Comparison of ENCODE assay signal across 1 cellular context in genomic region chr2:85888745-85889647, GRCh38.
A peak's percentile ranks its signal among the peaks of the same experiment; 100 is the strongest.
TF ChIP-seq lines count a peak whose summit lies in the region.

Gene ST3GAL5 (minus strand): TSS chr2:85888990. CDS start chr2:85888905, 85 bp downstream.

TF ChIP-seq in HepG2, 621 proteins besides CTCF, POLR2A, EP300 and RAD21 (continued from another document and continues in another):
- TF ChIP-seq, protein P1, sequence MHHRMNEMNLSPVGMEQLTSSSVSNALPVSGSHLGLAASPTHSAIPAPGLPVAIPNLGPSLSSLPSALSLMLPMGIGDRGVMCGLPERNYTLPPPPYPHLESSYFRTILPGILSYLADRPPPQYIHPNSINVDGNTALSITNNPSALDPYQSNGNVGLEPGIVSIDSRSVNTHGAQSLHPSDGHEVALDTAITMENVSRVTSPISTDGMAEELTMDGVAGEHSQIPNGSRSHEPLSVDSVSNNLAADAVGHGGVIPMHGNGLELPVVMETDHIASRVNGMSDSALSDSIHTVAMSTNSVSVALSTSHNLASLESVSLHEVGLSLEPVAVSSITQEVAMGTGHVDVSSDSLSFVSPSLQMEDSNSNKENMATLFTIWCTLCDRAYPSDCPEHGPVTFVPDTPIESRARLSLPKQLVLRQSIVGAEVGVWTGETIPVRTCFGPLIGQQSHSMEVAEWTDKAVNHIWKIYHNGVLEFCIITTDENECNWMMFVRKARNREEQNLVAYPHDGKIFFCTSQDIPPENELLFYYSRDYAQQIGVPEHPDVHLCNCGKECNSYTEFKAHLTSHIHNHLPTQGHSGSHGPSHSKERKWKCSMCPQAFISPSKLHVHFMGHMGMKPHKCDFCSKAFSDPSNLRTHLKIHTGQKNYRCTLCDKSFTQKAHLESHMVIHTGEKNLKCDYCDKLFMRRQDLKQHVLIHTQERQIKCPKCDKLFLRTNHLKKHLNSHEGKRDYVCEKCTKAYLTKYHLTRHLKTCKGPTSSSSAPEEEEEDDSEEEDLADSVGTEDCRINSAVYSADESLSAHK (CRISPR knock-in tag; IDR thresholded peaks at IDR 0.05; ENCODE audit: borderline replicate concordance) = no peak
- TF ChIP-seq ZNF746 (CRISPR knock-in tag; IDR thresholded peaks at IDR 0.05) = no peak
- TF ChIP-seq KLF9 (CRISPR knock-in tag; IDR thresholded peaks at IDR 0.05; ENCODE audit: low read depth) = no peak
- no peak for TF ChIP-seq ATF1 (CRISPR knock-in tag; IDR thresholded peaks at IDR 0.05)
- TF ChIP-seq ARID2 (CRISPR knock-in tag; IDR thresholded peaks at IDR 0.05; ENCODE audit: borderline replicate concordance) = no peak
- TF ChIP-seq SUZ12 (IDR thresholded peaks at IDR 0.05; ENCODE audit: low read depth, low read length) = no peak
- no peak for TF ChIP-seq RFX1 (IDR thresholded peaks at IDR 0.05)
- no peak for TF ChIP-seq ZNF275 (CRISPR knock-in tag; IDR thresholded peaks at IDR 0.05; ENCODE audit: borderline replicate concordance)
- TF ChIP-seq AHDC1 (CRISPR knock-in tag; IDR thresholded peaks at IDR 0.05; ENCODE audit: borderline replicate concordance) = no peak
- TF ChIP-seq RARA (CRISPR knock-in tag; IDR thresholded peaks at IDR 0.05) = no peak
- TF ChIP-seq SOX6 (IDR thresholded peaks at IDR 0.05) = no peak
- TF ChIP-seq SOX6 (CRISPR knock-in tag; IDR thresholded peaks at IDR 0.05) = no peak
- TF ChIP-seq ZNF629 (CRISPR knock-in tag; conservative IDR thresholded peaks at IDR 0.05) = 0 out of 2 replicates have a peak, but pooled peaks have one; percentile 10
- no peak for TF ChIP-seq ZHX1 (CRISPR knock-in tag; IDR thresholded peaks at IDR 0.05; ENCODE audit: low read depth)
- 0 out of 2 replicates have a peak, but pooled peaks have one; percentile 60 for TF ChIP-seq ZNF549 (CRISPR knock-in tag; IDR thresholded peaks at IDR 0.05)
- no peak for TF ChIP-seq FOXA1 (IDR thresholded peaks at IDR 0.05)
- no peak for TF ChIP-seq FOXA1 (CRISPR knock-in tag; IDR thresholded peaks at IDR 0.05)
- TF ChIP-seq PAWR (CRISPR knock-in tag; IDR thresholded peaks at IDR 0.05; ENCODE audit: borderline replicate concordance) = no peak
- peak; percentile 62; the same call in 1 of the 2 replicates for TF ChIP-seq PRDM15 (CRISPR knock-in tag; IDR thresholded peaks at IDR 0.05)
- TF ChIP-seq IRF2 (CRISPR knock-in tag; IDR thresholded peaks at IDR 0.05) = no peak
- no peak; the same call in 1 of the 2 replicates for TF ChIP-seq GLI4 (CRISPR knock-in tag; IDR thresholded peaks at IDR 0.05; ENCODE audit: borderline replicate concordance)
- no peak for TF ChIP-seq ZNF512 (CRISPR knock-in tag; IDR thresholded peaks at IDR 0.05)
- no peak for TF ChIP-seq ZFP37 (CRISPR knock-in tag; IDR thresholded peaks at IDR 0.05; ENCODE audit: borderline replicate concordance)
- TF ChIP-seq ZSCAN9 (CRISPR knock-in tag; IDR thresholded peaks at IDR 0.05; ENCODE audit: borderline replicate concordance) = no peak; the same call in 1 of the 2 replicates
- TF ChIP-seq ATF7-NPFF (CRISPR knock-in tag; IDR thresholded peaks at IDR 0.05; ENCODE audit: low read depth) = peak; percentile 93; the same call in 1 of the 2 replicates
- no peak for TF ChIP-seq ZNF33B (CRISPR knock-in tag; IDR thresholded peaks at IDR 0.05)
- TF ChIP-seq FLYWCH1 (CRISPR knock-in tag; IDR thresholded peaks at IDR 0.05) = no peak
- TF ChIP-seq NFYB (CRISPR knock-in tag; IDR thresholded peaks at IDR 0.05) = peak; percentile 74
- TF ChIP-seq, protein P2, sequence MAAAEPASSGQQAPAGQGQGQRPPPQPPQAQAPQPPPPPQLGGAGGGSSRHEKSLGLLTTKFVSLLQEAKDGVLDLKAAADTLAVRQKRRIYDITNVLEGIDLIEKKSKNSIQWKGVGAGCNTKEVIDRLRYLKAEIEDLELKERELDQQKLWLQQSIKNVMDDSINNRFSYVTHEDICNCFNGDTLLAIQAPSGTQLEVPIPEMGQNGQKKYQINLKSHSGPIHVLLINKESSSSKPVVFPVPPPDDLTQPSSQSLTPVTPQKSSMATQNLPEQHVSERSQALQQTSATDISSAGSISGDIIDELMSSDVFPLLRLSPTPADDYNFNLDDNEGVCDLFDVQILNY (CRISPR knock-in tag; conservative IDR thresholded peaks at IDR 0.05) = no peak; the same call in 1 of the 2 replicates
- no peak; the same call in 1 of the 2 replicates for TF ChIP-seq NCOA2 (CRISPR knock-in tag; IDR thresholded peaks at IDR 0.05)
- TF ChIP-seq ZNF792 (CRISPR knock-in tag; IDR thresholded peaks at IDR 0.05) = no peak; the same call in 1 of the 2 replicates
- TF ChIP-seq FOXO1 (CRISPR knock-in tag; IDR thresholded peaks at IDR 0.05) = peak; percentile 38
- TF ChIP-seq ZNF446 (CRISPR knock-in tag; IDR thresholded peaks at IDR 0.05) = no peak; the same call in 1 of the 2 replicates
- TF ChIP-seq, protein P3, sequence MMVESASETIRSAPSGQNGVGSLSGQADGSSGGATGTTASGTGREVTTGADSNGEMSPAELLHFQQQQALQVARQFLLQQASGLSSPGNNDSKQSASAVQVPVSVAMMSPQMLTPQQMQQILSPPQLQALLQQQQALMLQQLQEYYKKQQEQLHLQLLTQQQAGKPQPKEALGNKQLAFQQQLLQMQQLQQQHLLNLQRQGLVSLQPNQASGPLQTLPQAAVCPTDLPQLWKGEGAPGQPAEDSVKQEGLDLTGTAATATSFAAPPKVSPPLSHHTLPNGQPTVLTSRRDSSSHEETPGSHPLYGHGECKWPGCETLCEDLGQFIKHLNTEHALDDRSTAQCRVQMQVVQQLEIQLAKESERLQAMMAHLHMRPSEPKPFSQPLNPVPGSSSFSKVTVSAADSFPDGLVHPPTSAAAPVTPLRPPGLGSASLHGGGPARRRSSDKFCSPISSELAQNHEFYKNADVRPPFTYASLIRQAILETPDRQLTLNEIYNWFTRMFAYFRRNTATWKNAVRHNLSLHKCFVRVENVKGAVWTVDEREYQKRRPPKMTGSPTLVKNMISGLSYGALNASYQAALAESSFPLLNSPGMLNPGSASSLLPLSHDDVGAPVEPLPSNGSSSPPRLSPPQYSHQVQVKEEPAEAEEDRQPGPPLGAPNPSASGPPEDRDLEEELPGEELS (CRISPR knock-in tag; IDR thresholded peaks at IDR 0.05) = peak; percentile 53
- no peak for TF ChIP-seq ZNF589 (CRISPR knock-in tag; conservative IDR thresholded peaks at IDR 0.05)
- no peak for TF ChIP-seq AGO1 (IDR thresholded peaks at IDR 0.05; ENCODE audit: low read depth, low read length, poor library complexity, severe bottlenecking)
- no peak for TF ChIP-seq SIX4 (CRISPR knock-in tag; IDR thresholded peaks at IDR 0.05)
- no peak for TF ChIP-seq ZNF660 (CRISPR knock-in tag; IDR thresholded peaks at IDR 0.05; ENCODE audit: borderline replicate concordance, low read depth)
- peak; percentile 65 for TF ChIP-seq KMT2A (CRISPR knock-in tag; IDR thresholded peaks at IDR 0.05)
- no peak for TF ChIP-seq ZSCAN22 (CRISPR knock-in tag; IDR thresholded peaks at IDR 0.05)
- TF ChIP-seq SMARCC2 (IDR thresholded peaks at IDR 0.05) = no peak
- TF ChIP-seq PCBP2 (optimal IDR thresholded peaks at IDR 0.05; ENCODE audit: low read depth, low read length, poor library complexity, severe bottlenecking) = no peak
